2 cellular contexts compared by ENCODE assay signal in the genomic region with DNA sequence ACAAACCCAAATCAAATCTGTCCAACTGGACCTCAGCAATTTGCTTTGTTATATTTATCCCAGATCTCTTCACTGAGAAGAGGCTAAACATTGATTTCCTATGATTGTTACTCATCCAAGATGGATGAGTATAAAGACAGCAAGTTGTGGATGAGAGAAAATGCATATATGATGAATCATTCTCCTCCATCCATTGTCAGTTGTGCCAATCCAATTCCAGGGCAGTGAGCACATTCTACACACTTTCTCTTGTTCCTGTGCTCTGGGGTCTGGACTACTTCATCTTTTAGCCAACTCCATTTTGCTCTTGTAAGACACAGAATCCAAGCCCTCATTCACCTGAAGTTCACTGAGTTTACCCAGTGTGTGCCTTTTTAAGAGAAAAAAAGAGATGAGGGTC.
TF ChIP-seq lines count a peak whose summit lies in the region.

No MANE protein-coding gene starts in this region.

TF ChIP-seq in SK-N-SH, 30 proteins besides CTCF, POLR2A, EP300 and RAD21 (continued from another document):
- TF ChIP-seq, protein P1, sequence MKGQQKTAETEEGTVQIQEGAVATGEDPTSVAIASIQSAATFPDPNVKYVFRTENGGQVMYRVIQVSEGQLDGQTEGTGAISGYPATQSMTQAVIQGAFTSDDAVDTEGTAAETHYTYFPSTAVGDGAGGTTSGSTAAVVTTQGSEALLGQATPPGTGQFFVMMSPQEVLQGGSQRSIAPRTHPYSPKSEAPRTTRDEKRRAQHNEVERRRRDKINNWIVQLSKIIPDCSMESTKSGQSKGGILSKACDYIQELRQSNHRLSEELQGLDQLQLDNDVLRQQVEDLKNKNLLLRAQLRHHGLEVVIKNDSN (IDR thresholded peaks at IDR 0.05; ENCODE audit: borderline replicate concordance, low read depth) = no peak
- TF ChIP-seq, protein P2, sequence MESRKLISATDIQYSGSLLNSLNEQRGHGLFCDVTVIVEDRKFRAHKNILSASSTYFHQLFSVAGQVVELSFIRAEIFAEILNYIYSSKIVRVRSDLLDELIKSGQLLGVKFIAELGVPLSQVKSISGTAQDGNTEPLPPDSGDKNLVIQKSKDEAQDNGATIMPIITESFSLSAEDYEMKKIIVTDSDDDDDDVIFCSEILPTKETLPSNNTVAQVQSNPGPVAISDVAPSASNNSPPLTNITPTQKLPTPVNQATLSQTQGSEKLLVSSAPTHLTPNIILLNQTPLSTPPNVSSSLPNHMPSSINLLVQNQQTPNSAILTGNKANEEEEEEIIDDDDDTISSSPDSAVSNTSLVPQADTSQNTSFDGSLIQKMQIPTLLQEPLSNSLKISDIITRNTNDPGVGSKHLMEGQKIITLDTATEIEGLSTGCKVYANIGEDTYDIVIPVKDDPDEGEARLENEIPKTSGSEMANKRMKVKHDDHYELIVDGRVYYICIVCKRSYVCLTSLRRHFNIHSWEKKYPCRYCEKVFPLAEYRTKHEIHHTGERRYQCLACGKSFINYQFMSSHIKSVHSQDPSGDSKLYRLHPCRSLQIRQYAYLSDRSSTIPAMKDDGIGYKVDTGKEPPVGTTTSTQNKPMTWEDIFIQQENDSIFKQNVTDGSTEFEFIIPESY (IDR thresholded peaks at IDR 0.05; ENCODE audit: borderline replicate concordance, low read depth) = no peak
- TF ChIP-seq RCOR1 (IDR thresholded peaks at IDR 0.05; ENCODE audit: low read length) (no peak), MXI1 (IDR thresholded peaks at IDR 0.05; ENCODE audit: low read depth, low read length) (no peak), REST (IDR thresholded peaks at IDR 0.05; ENCODE audit: low read depth, low read length) (no peak), YY1 (IDR thresholded peaks at IDR 0.05; ENCODE audit: low read depth) (peak; percentile 71; the same call in 1 of the 2 replicates), TCF12 (IDR thresholded peaks at IDR 0.05) (peak; percentile 90), FOXJ3 (CRISPR knock-in tag; IDR thresholded peaks at IDR 0.05) (no peak), FOXM1 (IDR thresholded peaks at IDR 0.05; ENCODE audit: low read depth) (no peak), JUND (IDR thresholded peaks at IDR 0.05) (peak; percentile 88), NFIC (IDR thresholded peaks at IDR 0.05; ENCODE audit: borderline replicate concordance) (peak; percentile 78), SIN3A (IDR thresholded peaks at IDR 0.05; ENCODE audit: borderline replicate concordance, low read depth, low read length) (no peak), TEAD4 (IDR thresholded peaks at IDR 0.05; ENCODE audit: borderline replicate concordance, insufficient read depth) (0 out of 2 replicates have a peak, but pooled peaks have one; percentile 44)
- TF ChIP-seq, protein P3, sequence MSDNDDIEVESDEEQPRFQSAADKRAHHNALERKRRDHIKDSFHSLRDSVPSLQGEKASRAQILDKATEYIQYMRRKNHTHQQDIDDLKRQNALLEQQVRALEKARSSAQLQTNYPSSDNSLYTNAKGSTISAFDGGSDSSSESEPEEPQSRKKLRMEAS (IDR thresholded peaks at IDR 0.05; ENCODE audit: low read depth) = 0 out of 2 replicates have a peak, but pooled peaks have one; percentile 18

TF ChIP-seq in WTC11, 78 proteins besides CTCF, POLR2A, EP300 and RAD21 (continued from another document):
- TF ChIP-seq KAT7 (CRISPR knock-in tag; IDR thresholded peaks at IDR 0.05; ENCODE audit: borderline replicate concordance) (no peak), RELA (CRISPR knock-in tag; IDR thresholded peaks at IDR 0.05; ENCODE audit: borderline replicate concordance) (no peak), PRRX2 (CRISPR knock-in tag; IDR thresholded peaks at IDR 0.05) (no peak), EMX1 (CRISPR knock-in tag; IDR thresholded peaks at IDR 0.05) (no peak), ZNF671 (CRISPR knock-in tag; IDR thresholded peaks at IDR 0.05) (no peak), PRDM15 (CRISPR knock-in tag; IDR thresholded peaks at IDR 0.05) (no peak)
- TF ChIP-seq, protein P3 (CRISPR knock-in tag; IDR thresholded peaks at IDR 0.05) = no peak
- TF ChIP-seq, protein P4, sequence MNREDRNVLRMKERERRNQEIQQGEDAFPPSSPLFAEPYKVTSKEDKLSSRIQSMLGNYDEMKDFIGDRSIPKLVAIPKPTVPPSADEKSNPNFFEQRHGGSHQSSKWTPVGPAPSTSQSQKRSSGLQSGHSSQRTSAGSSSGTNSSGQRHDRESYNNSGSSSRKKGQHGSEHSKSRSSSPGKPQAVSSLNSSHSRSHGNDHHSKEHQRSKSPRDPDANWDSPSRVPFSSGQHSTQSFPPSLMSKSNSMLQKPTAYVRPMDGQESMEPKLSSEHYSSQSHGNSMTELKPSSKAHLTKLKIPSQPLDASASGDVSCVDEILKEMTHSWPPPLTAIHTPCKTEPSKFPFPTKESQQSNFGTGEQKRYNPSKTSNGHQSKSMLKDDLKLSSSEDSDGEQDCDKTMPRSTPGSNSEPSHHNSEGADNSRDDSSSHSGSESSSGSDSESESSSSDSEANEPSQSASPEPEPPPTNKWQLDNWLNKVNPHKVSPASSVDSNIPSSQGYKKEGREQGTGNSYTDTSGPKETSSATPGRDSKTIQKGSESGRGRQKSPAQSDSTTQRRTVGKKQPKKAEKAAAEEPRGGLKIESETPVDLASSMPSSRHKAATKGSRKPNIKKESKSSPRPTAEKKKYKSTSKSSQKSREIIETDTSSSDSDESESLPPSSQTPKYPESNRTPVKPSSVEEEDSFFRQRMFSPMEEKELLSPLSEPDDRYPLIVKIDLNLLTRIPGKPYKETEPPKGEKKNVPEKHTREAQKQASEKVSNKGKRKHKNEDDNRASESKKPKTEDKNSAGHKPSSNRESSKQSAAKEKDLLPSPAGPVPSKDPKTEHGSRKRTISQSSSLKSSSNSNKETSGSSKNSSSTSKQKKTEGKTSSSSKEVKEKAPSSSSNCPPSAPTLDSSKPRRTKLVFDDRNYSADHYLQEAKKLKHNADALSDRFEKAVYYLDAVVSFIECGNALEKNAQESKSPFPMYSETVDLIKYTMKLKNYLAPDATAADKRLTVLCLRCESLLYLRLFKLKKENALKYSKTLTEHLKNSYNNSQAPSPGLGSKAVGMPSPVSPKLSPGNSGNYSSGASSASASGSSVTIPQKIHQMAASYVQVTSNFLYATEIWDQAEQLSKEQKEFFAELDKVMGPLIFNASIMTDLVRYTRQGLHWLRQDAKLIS (CRISPR knock-in tag; IDR thresholded peaks at IDR 0.05; ENCODE audit: borderline replicate concordance) = no peak
